1 cellular context compared by ENCODE assay signal in genomic region chr1:228045405-228045804, GRCh38.
TF ChIP-seq lines count a peak whose summit lies in the region.

No MANE protein-coding gene starts in this region.

TF ChIP-seq in GM23338, 12 proteins besides CTCF, POLR2A, EP300 and RAD21 (continued from another document):
- TF ChIP-seq ZNF462 (CRISPR knock-in tag; IDR thresholded peaks at IDR 0.05) (no peak), EZH2phosphoT487 (IDR thresholded peaks at IDR 0.05; ENCODE audit: unreplicated experiment) (no peak), ETS1 (IDR thresholded peaks at IDR 0.05) (no peak), POLR2AphosphoS5 (IDR thresholded peaks at IDR 0.05; ENCODE audit: low read depth) (no peak), ZNF114 (CRISPR knock-in tag; IDR thresholded peaks at IDR 0.05) (no peak), CREB1 (CRISPR knock-in tag; IDR thresholded peaks at IDR 0.05; ENCODE audit: low read depth) (no peak), JUNB (IDR thresholded peaks at IDR 0.05; ENCODE audit: unreplicated experiment) (no peak), EZH2 (IDR thresholded peaks at IDR 0.05; ENCODE audit: low read depth, unreplicated experiment) (no peak), REST (IDR thresholded peaks at IDR 0.05; ENCODE audit: unreplicated experiment) (no peak), STAT1 (IDR thresholded peaks at IDR 0.05; ENCODE audit: unreplicated experiment) (no peak)
